ENCODE assay signal across 8 cellular contexts in the genomic region with DNA sequence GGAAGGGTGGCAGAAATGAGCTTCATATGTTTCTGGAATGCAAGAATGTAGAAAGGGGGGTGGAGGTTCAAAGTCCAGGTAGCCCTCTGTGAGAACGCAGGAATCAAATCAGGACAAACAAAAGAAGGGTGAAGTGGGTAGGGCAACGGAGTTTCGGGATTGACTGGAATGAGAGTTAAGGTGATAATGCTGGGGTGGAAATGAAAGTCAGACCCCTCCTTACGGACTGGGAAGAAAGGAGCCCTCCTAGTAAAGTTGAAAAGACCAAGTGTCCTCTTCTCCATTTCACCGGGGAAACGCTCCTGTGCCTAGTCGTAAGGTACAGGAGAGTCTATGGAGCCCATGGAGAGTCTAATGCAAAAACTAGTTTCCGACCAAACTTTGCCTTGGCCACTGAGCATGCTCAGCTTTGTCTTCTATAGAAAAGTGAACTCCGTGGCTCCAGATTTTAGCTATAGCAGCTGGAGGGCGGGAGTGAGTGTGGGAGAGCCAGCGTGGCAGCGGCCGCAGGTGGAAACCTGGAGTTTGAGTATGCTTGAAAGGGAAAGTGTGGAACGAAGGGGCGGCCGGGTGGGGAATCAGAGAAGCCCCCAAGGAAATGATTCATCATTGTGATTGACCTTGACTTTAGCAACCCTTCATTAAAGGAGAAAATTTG. TPM values are rescaled to one million over a fixed set of nuclear protein-coding genes. Genes with fewer than 3 reads are reported as not detected.
DNase-seq lines count a peak whose midpoint lies in the region; ATAC-seq and TF ChIP-seq lines count a peak whose summit lies in the region.

No MANE protein-coding gene starts in this region.

- peak overlapping the region; percentile 99 for H3K4me3 Mint-ChIP-seq in activated naive CD8-positive, alpha-beta T cell treated with anti-CD3 and anti-CD28 coated beads, Interleukin-2, amount 10 ng/mL, durations not matched to agents 7 days and 5 days

- dilution Hi-C loops in IMR-90 (cut with HindIII; ENCODE audit: low sequenced_read_pairs, unreplicated experiment): no loop called here

- peaks cover 43% of the 10 kb centered on the region for H3K27me3 Mint-ChIP-seq in activated naive CD8-positive, alpha-beta T cell treated with anti-CD3 and anti-CD28 coated beads, Interleukin-2, amount 10 ng/mL, durations not matched to agents 7 days and 5 days

- H2BK15ac ChIP-seq in IMR-90 (ENCODE audit: low read depth, low read length): peak overlapping the region; percentile 53; the same call in 1 of the 3 replicates

- H2AK9ac ChIP-seq in IMR-90 (replicated peaks; ENCODE audit: low read depth, low read length, poor library complexity): peak overlapping the region; percentile 6

- H2AFZ ChIP-seq in IMR-90 (replicated peaks; ENCODE audit: low read length, poor library complexity) (peak overlapping the region; percentile 98), PC-9 (peak overlapping the region; percentile 92), trophoblast cell (ENCODE audit: insufficient read depth, low read length, poor library complexity) (peak overlapping the region; percentile 75)

- H4K5ac ChIP-seq in IMR-90 (ENCODE audit: low read depth, low read length): peak overlapping the region; percentile 47

- H3K56ac ChIP-seq in IMR-90 (ENCODE audit: extremely low read depth, insufficient read depth, low read length): peak overlapping the region; percentile 64; the same call in 1 of the 2 replicates

- H3K4me1 ChIP-seq in A673 (ENCODE audit: insufficient read depth, low read length, poor library complexity, severe bottlenecking) (peaks cover 11% of the 10 kb centered on the region), IMR-90 (ENCODE audit: control insufficient read depth, insufficient read depth, low read length) (peaks cover 3% of the 10 kb centered on the region), PC-9 (replicated peaks; ENCODE audit: insufficient read depth) (peaks cover 32% of the 10 kb centered on the region), heart right ventricle (peaks cover 0 to 33% (median 20%) of the 10 kb centered on the region in 9 donors), trophoblast cell (ENCODE audit: control insufficient read depth in 1 of 2, insufficient read depth in 2 of 2, low read length in 2 of 2) (peaks cover 0 to 3% of the 10 kb centered on the region in 2 experiments)

- no peaks in the 10 kb centered on the region for H3K36me3 Mint-ChIP-seq in activated naive CD8-positive, alpha-beta T cell treated with anti-CD3 and anti-CD28 coated beads, Interleukin-2, amount 10 ng/mL, durations not matched to agents 7 days and 5 days

- H2BK12ac ChIP-seq in trophoblast cell (ENCODE audit: low read length): no peak overlapping the region

- H3F3A ChIP-seq in PC-9 (ENCODE audit: insufficient read depth, low read depth): peaks cover 19% of the 10 kb centered on the region

- ATAC-seq in GM18502 (IDR thresholded peaks at IDR 0.05; ENCODE audit: poor library complexity, unreplicated experiment) (peak; percentile 32), IMR-90 (ENCODE audit: low read depth) (peak; percentile 25), heart right ventricle (peak in 4 of 8 donors; percentile 40 to 52 (median 44)), left lobe of liver (no peak)
- ATAC-seq in activated naive CD8-positive, alpha-beta T cell treated with anti-CD3 and anti-CD28 coated beads, Interleukin-2, amount 10 ng/mL, durations not matched to agents 7 days and 5 days (ENCODE audit: low read depth): no peak

- H3K9me2 ChIP-seq in PC-9 (ENCODE audit: insufficient read depth): no peaks in the 10 kb centered on the region

- H3K27me3 ChIP-seq in A673 (replicated peaks; ENCODE audit: insufficient read depth, low read depth, low read length, poor library complexity) (peaks cover 35% of the 10 kb centered on the region), IMR-90 (ENCODE audit: control insufficient read depth, insufficient read depth, low read length) (no peaks in the 10 kb centered on the region), PC-9 (ENCODE audit: insufficient read depth, low read depth) (no peaks in the 10 kb centered on the region), heart right ventricle (peaks cover 0 to 29% (median 0%) of the 10 kb centered on the region in 7 donors), trophoblast cell (ENCODE audit: insufficient read depth, low read length) (no peaks in the 10 kb centered on the region)

- H3K9me3 ChIP-seq in A673 (ENCODE audit: low read depth, low read length, poor library complexity, severe bottlenecking) (peaks cover 14% of the 10 kb centered on the region), IMR-90 (ENCODE audit: control insufficient read depth, insufficient read depth, low read length) (no peaks in the 10 kb centered on the region), PC-9 (ENCODE audit: insufficient read depth, low read depth) (0 out of 2 replicates have a peak, but pooled peaks cover 5% of the 10 kb centered on the region), heart right ventricle (peaks cover 0 to 20% (median 5%) of the 10 kb centered on the region in 11 donors), trophoblast cell (ENCODE audit: insufficient read depth, low read depth, low read length) (no peaks in the 10 kb centered on the region)

- intact Hi-C loops in A673 (cut with micrococcal nuclease; ENCODE audit: unreplicated experiment) (loop anchor here (5.0 to 10.0 kb wide), 2 partner anchors 164 to 249 kb away; partner anchors contain the start of gene GCLC), IMR-90 (cut with micrococcal nuclease) (loop anchor here (2.0 to 10.0 kb wide), 2 partner anchors 131 to 297 kb away; no protein-coding TSS in a partner anchor), PC-9 (cut with micrococcal nuclease; ENCODE audit: unreplicated experiment) (loop anchor here (5.0 to 10.0 kb wide), 4 partner anchors 46 to 299 kb away; partner anchors contain the start of gene GCLC), heart right ventricle (cut with DNase I) (loop anchor here in 7 of 10 donors (5.0 to 10.0 kb wide), 5 partner anchors 64 to 249 kb away; partner anchors contain the start of gene GCLC (in 1 of the 7))

- POLR2A ChIA-PET in A673 (lab: Charles Lee; ENCODE audit: low non-redundant PET): interaction anchor here (0.6 kb wide), 1 partner anchor 319 kb away, joined by 3 read pairs; no protein-coding TSS in a partner anchor
- POLR2A ChIA-PET in IMR-90 (lab: Charles Lee; ENCODE audit: unreplicated experiment): no interaction called here
- POLR2A ChIA-PET in PC-9 (lab: Charles Lee; ENCODE audit: unreplicated experiment): interaction anchor here (0.6 to 1.2 kb wide), 3 partner anchors 49 to 61 kb away, joined by 5 to 13 read pairs (median 6); no protein-coding TSS in a partner anchor
- POLR2A ChIA-PET in activated naive CD8-positive, alpha-beta T cell treated with anti-CD3 and anti-CD28 coated beads, Interleukin-2, amount 10 ng/mL, durations not matched to agents 7 days and 5 days (lab: Charles Lee): interaction anchor here (0.8 to 2.3 kb wide), 3 partner anchors 58 to 728 kb away, joined by 3 to 5 read pairs (median 4); partner anchors contain the start of gene FBXO9

- peak overlapping the region; percentile 51 for H3K27ac Mint-ChIP-seq in activated naive CD8-positive, alpha-beta T cell treated with anti-CD3 and anti-CD28 coated beads, Interleukin-2, amount 10 ng/mL, durations not matched to agents 7 days and 5 days

- H3K79me2 ChIP-seq in PC-9 (ENCODE audit: low read depth) (peaks cover 36% of the 10 kb centered on the region), trophoblast cell (ENCODE audit: control insufficient read depth, insufficient read depth, low read length, poor library complexity) (peaks cover 26% of the 10 kb centered on the region)

- H4K12ac ChIP-seq in trophoblast cell (ENCODE audit: low read depth, low read length): peak overlapping the region; percentile 80

- DNase-seq in A673 (ENCODE audit: low spot score) (peak; percentile 71), IMR-90 (peak; percentile 61), PC-9 (peak; percentile 53 to 71), heart right ventricle (peak; percentile 17 to 22), trophoblast cell (peak; percentile 73 to 92), left lobe of liver (ENCODE audit: low spot score) (no peak)
- peak; percentile 43 for DNase-seq in activated naive CD8-positive, alpha-beta T cell treated with anti-CD3 and anti-CD28 coated beads, Interleukin-2, amount 10 ng/mL, durations not matched to agents 7 days and 5 days

- no peak overlapping the region for H2AK5ac ChIP-seq in IMR-90 (ENCODE audit: low read depth, low read length)
- no peak overlapping the region for H2AK5ac ChIP-seq in trophoblast cell (ENCODE audit: low read length)

- H3K36me3 ChIP-seq in A673 (ENCODE audit: insufficient read depth, low read length, poor library complexity, severe bottlenecking): no peaks in the 10 kb centered on the region
- no peaks in the 10 kb centered on the region for H3K36me3 ChIP-seq in IMR-90 (ENCODE audit: control insufficient read depth, insufficient read depth, low read length)
- H3K36me3 ChIP-seq in PC-9 (ENCODE audit: low read depth): no peaks in the 10 kb centered on the region
- H3K36me3 ChIP-seq in heart right ventricle: no peaks in the 10 kb centered on the region
- no peaks in the 10 kb centered on the region for H3K36me3 ChIP-seq in trophoblast cell (ENCODE audit: control insufficient read depth in 1 of 2, insufficient read depth in 2 of 2, low read length in 2 of 2)

- BruUV-seq in A673 (replicated peaks; lab: Mats Ljungman, UMichigan) (no TSS peak), IMR-90 (replicated peaks; lab: Mats Ljungman, UMichigan) (no TSS peak), PC-9 (replicated peaks; lab: Mats Ljungman, UMichigan) (no TSS peak)

- 0 out of 2 replicates have a peak overlapping the region, but pooled peaks have one; percentile 17 for H3K18ac ChIP-seq in IMR-90 (ENCODE audit: low read depth, low read length)
- peak overlapping the region; percentile 88 for H3K18ac ChIP-seq in trophoblast cell (ENCODE audit: low read length)

- no peaks in the 10 kb centered on the region for H3K9me1 ChIP-seq in IMR-90 (ENCODE audit: insufficient read depth, low read length)

- peaks cover 16% of the 10 kb centered on the region for H3K4me1 Mint-ChIP-seq in activated naive CD8-positive, alpha-beta T cell treated with anti-CD3 and anti-CD28 coated beads, Interleukin-2, amount 10 ng/mL, durations not matched to agents 7 days and 5 days

- H2BK5ac ChIP-seq in IMR-90 (ENCODE audit: low read depth, low read length, poor library complexity, severe bottlenecking) (no peak overlapping the region), trophoblast cell (ENCODE audit: low read depth, low read length, poor library complexity) (peak overlapping the region; percentile 91)

- 4% methylated on average over 8 of the region's 16 CpGs; no CpG with 5 or more reads in 1 of the 2 experiments for WGBS in IMR-90 (ENCODE audit: extremely low coverage in 2 of 2, insufficient read length in 1 of 2), 2 experiments
- WGBS in heart right ventricle, 2 donors: 0 to 1% methylated on average over 16 of the region's 16 CpGs
- no CpG with 5 or more reads among the region's 16 CpGs for WGBS in trophoblast cell (ENCODE audit: extremely low coverage, insufficient coverage, insufficient read length)

- H3K14ac ChIP-seq in IMR-90 (replicated peaks; ENCODE audit: low read depth, low read length): peak overlapping the region; percentile 86
- H3K14ac ChIP-seq in trophoblast cell (ENCODE audit: low read length): peak overlapping the region; percentile 86

- H3K27ac ChIP-seq in A673 (ENCODE audit: low read depth, low read length, poor library complexity, severe bottlenecking) (no peak overlapping the region), IMR-90 (ENCODE audit: insufficient read depth, low read length) (peak overlapping the region; percentile 38; the same call in 1 of the 2 replicates), PC-9 (peak overlapping the region; percentile 70), heart right ventricle (peak overlapping the region in 3 of 10 donors; percentile 80 to 88 (median 83)), trophoblast cell (ENCODE audit: low read depth, low read length) (peak overlapping the region; percentile 78)

- peak overlapping the region; percentile 89; the same call in 1 of the 2 replicates for H2BK20ac ChIP-seq in IMR-90 (ENCODE audit: low read depth, low read length)

- TF ChIP-seq CTCF in A673 (conservative IDR thresholded peaks at IDR 0.05; ENCODE audit: low read depth, low read length) (no peak), IMR-90 (conservative IDR thresholded peaks at IDR 0.05; ENCODE audit: low read depth, low read length) (no peak), PC-9 (conservative IDR thresholded peaks at IDR 0.05) (no peak), heart right ventricle (IDR thresholded peaks at IDR 0.05) (peak in 1 of 9 donors; percentile 6)

- CTCF ChIA-PET in A673 (lab: Charles Lee): interaction anchor here (2.6 kb wide), 1 partner anchor 162 kb away, joined by 12 read pairs; no protein-coding TSS in a partner anchor
- CTCF ChIA-PET in IMR-90 (lab: Yijun Ruan, JAX): interaction anchor here (5.0 kb wide), 1 partner anchor 163 kb away, joined by 67 read pairs; no protein-coding TSS in a partner anchor
- CTCF ChIA-PET in PC-9 (lab: Charles Lee): interaction anchor here (1.0 to 5.0 kb wide), 4 partner anchors 18 to 163 kb away, joined by 3 to 23 read pairs (median 6); no protein-coding TSS in a partner anchor

- peak overlapping the region; percentile 78 for H3K4me2 ChIP-seq in IMR-90 (ENCODE audit: low read depth, low read length)
- H3K4me2 ChIP-seq in PC-9: peak overlapping the region; percentile 85
- peak overlapping the region; percentile 69 for H3K4me2 ChIP-seq in trophoblast cell (ENCODE audit: low read length)

- H4K91ac ChIP-seq in IMR-90 (ENCODE audit: insufficient read depth, low read depth, low read length): peak overlapping the region; percentile 69
- peak overlapping the region; percentile 78 for H4K91ac ChIP-seq in trophoblast cell (ENCODE audit: low read depth, low read length)

- peak overlapping the region; percentile 81 for H3K4ac ChIP-seq in IMR-90 (ENCODE audit: low read depth, low read length)
- H3K4ac ChIP-seq in trophoblast cell (ENCODE audit: low read depth, low read length): peak overlapping the region; percentile 76

- H3K23ac ChIP-seq in IMR-90 (ENCODE audit: low read depth, low read length) (peak overlapping the region; percentile 67; the same call in 1 of the 2 replicates), trophoblast cell (ENCODE audit: low read length) (no peak overlapping the region)

- H3K4me3 ChIP-seq in A673 (ENCODE audit: low read depth, low read length, poor library complexity, severe bottlenecking) (peak overlapping the region; percentile 74), IMR-90 (ENCODE audit: insufficient read depth, low read depth, low read length) (peak overlapping the region; percentile 82), PC-9 (peak overlapping the region; percentile 86), heart right ventricle (peak overlapping the region; percentile 59 to 96 (median 91)), trophoblast cell (ENCODE audit: low read depth, low read length) (no peak overlapping the region)

- H4K8ac ChIP-seq in IMR-90 (ENCODE audit: low read depth in 2 of 2, low read length in 2 of 2) (peak overlapping the region; percentile 69 to 97), trophoblast cell (ENCODE audit: low read depth, low read length) (peak overlapping the region; percentile 95)

- TF ChIP-seq RAD21 in IMR-90 (IDR thresholded peaks at IDR 0.05; ENCODE audit: low read length): no peak

- H2BK120ac ChIP-seq in IMR-90 (ENCODE audit: low read depth, low read length) (peak overlapping the region; percentile 81), trophoblast cell (ENCODE audit: insufficient read depth, low read length, poor library complexity) (peak overlapping the region; percentile 88)

- H3K9ac ChIP-seq in IMR-90 (ENCODE audit: low read depth, low read length) (peak overlapping the region; percentile 85), trophoblast cell (ENCODE audit: low read length) (peak overlapping the region; percentile 75)

- peaks cover 5% of the 10 kb centered on the region; the same call in 1 of the 2 replicates for H4K20me1 ChIP-seq in IMR-90 (ENCODE audit: insufficient read depth, low read length)
- H4K20me1 ChIP-seq in PC-9 (ENCODE audit: insufficient read depth): peaks cover 4% of the 10 kb centered on the region; the same call in 1 of the 2 replicates

- in situ Hi-C loops in IMR-90 (cut with MboI; ENCODE audit: low sequenced_read_pairs): loop anchor here (5.0 to 10.0 kb wide), 2 partner anchors 159 to 259 kb away; no protein-coding TSS in a partner anchor

- H3K9me3 Mint-ChIP-seq in activated naive CD8-positive, alpha-beta T cell treated with anti-CD3 and anti-CD28 coated beads, Interleukin-2, amount 10 ng/mL, durations not matched to agents 7 days and 5 days: peaks cover 3% of the 10 kb centered on the region

- TF ChIP-seq POLR2A in IMR-90 (IDR thresholded peaks at IDR 0.05; ENCODE audit: low read depth, low read length): no peak

- H3K79me1 ChIP-seq in IMR-90 (ENCODE audit: low read depth in 1 of 2, low read length in 2 of 2) (peaks cover 17 to 20% of the 10 kb centered on the region in 2 experiments), trophoblast cell (ENCODE audit: low read length) (peaks cover 30% of the 10 kb centered on the region)

RNA-seq across cellular contexts. Expression of gene LRRC1, which starts 1.4 kb away (rescaled TPM):
- 3.9 and 4.4 TPM in 2 replicates for total RNA-seq in A673 (2021)
- total RNA-seq in IMR-90 (2012; rRNA removed): 6.1 and 6.7 TPM in 2 replicates
- polyA plus RNA-seq in IMR-90 (2012; rRNA removed): 4.3 and 5.1 TPM in 2 replicates
- 3.1 and 3.6 TPM in 2 replicates for polyA plus RNA-seq in IMR-90 (2012; cell fraction: cytosol; rRNA removed)
- polyA plus RNA-seq in IMR-90 (2012; cell fraction: nucleus; rRNA removed; ENCODE audit: low replicate concordance): 5.1 and 13.1 TPM in 2 replicates
- total RNA-seq in PC-9 (2021): 23.0 and 26.4 TPM in 2 replicates
- total RNA-seq in activated naive CD8-positive, alpha-beta T cell treated with anti-CD3 and anti-CD28 coated beads, Interleukin-2, amount 10 ng/mL, durations not matched to agents 7 days and 5 days: 1 to 10 TPM; 3.5 to 4.2 TPM
- 1 to 10 TPM; 1.2 to 7.0 (median 4.7) TPM for total RNA-seq in heart right ventricle
- 1 to 10 TPM; 1.3 to 7.5 TPM for polyA plus RNA-seq in heart right ventricle
- 43.6 and 44.5 TPM in 2 replicates for polyA plus RNA-seq in trophoblast cell (2013)
- total RNA-seq in left lobe of liver: 1.0 TPM

Comparison
In these comparisons a context has a peak if more than half of its experiments do, and no peak if none do; other contexts are left out.
1. ATAC-seq: peak in GM18502 (single experiment) and IMR-90 (single experiment); none in activated naive CD8-positive, alpha-beta T cell treated with anti-CD3 and anti-CD28 coated beads, Interleukin-2, amount 10 ng/mL, durations not matched to agents 7 days and 5 days (single experiment) and left lobe of liver (single experiment).
2. Peak in every context shown above with its lines, with median percentiles within 50 percentile points of each other: H2AFZ ChIP-seq and H3K4me2 ChIP-seq.